Comparison of ENCODE assay signal across 28 cellular contexts in the genomic region with DNA sequence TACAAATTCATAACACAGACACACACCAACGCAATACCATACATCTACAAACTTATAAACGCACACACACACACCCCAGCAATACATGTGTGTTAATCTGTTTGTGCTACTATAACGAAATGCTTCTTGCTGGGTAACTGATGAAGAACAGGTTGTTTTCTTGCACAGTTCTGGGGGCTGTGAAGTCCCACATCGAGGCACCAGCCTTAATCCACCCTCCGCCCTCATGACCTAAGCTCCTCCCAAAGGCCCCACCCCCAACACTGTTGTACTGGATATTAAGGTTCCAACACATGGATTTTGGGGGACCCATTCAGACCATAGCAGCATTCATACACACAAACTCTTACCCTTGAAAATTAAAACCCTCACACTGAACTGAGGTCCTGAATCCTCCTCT.
"Had no signal": no experiment of that assay in that cellular context is flagged by ENCODE, and none has a peak within 500 bp of the region (broad histone marks: within the 10 kb centered on the region; RNA-seq: fewer than 3 reads in every experiment).

No MANE protein-coding gene starts in this region.

- H2AFZ ChIP-seq: parathyroid adenoma had no signal

- H3K4me1 Mint-ChIP-seq: stimulated activated naive CD8-positive, alpha-beta T cell treated with anti-CD3 and anti-CD28 coated beads, Interleukin-15, amount 100 ng/mL, for 72 hours had no signal

- H3K9ac ChIP-seq: parathyroid adenoma had no signal

- H3K27ac Mint-ChIP-seq: natural killer cell; nephron; progenitor cell of endocrine pancreas; stimulated activated memory B cell treated with anti-CD40 and anti-IgM and Interleukin-4, amounts not matched to agents 10 μg/mL and 1 μg/mL and 100 μg/mL, for 72 hours; stimulated activated naive CD8-positive, alpha-beta T cell treated with anti-CD3 and anti-CD28 coated beads, Interleukin-15, amount 100 ng/mL, for 72 hours had no signal

- H3K4me3 Mint-ChIP-seq: naive thymus-derived CD4-positive, alpha-beta T cell; natural killer cell; nephron; stimulated activated memory B cell treated with anti-CD40 and anti-IgM and Interleukin-4, amounts not matched to agents 10 μg/mL and 1 μg/mL and 100 μg/mL, for 72 hours; stimulated activated naive CD8-positive, alpha-beta T cell treated with anti-CD3 and anti-CD28 coated beads, Interleukin-15, amount 100 ng/mL, for 72 hours had no signal

- H3K9me3 ChIP-seq: ovary, psoas muscle, thoracic aorta, thyroid gland, tibial nerve, upper lobe of left lung, vagina had no signal

- H3K27me3 ChIP-seq: ovary, thyroid gland, upper lobe of left lung, vagina had no signal

- H3K36me3 ChIP-seq: ovary, thoracic aorta, thyroid gland, tibial nerve, upper lobe of left lung, vagina had no signal

- ATAC-seq: naive thymus-derived CD4-positive, alpha-beta T cell; natural killer cell; psoas muscle; right cardiac atrium; sciatic nerve; stimulated activated memory B cell treated with anti-CD40 and anti-IgM and Interleukin-4, amounts not matched to agents 10 μg/mL and 1 μg/mL and 100 μg/mL, for 72 hours; stimulated activated naive CD8-positive, alpha-beta T cell treated with anti-CD3 and anti-CD28 coated beads, Interleukin-15, Interleukin-2, amounts not matched to agents 100 U/mL and 50 U/mL, for 24 hours had no signal

- H3K79me2 ChIP-seq: parathyroid adenoma had no signal

- DNase-seq: naive thymus-derived CD4-positive, alpha-beta T cell; natural killer cell; occipital lobe; psoas muscle; spleen; stimulated activated CD4-positive, alpha-beta T cell treated with anti-CD3 and anti-CD28 coated beads, Interleukin-12 subunit alpha, Interleukin-12 subunit beta, amount 100 ng/mL, for 4 hours; stimulated activated CD4-positive, alpha-beta T cell treated with anti-CD3 and anti-CD28 coated beads, Interleukin-1b, Interleukin-23, amount 100 ng/mL, for 48 hours; stimulated activated CD4-positive, alpha-beta T cell treated with anti-CD3 and anti-CD28 coated beads, Interleukin-4, amount 100 ng/mL, for 1 hour; stimulated activated CD4-positive, alpha-beta T cell treated with anti-CD3 and anti-CD28 coated beads, Interleukin-4, amount 100 ng/mL, for 4 hours; stimulated activated CD8-positive, alpha-beta memory T cell treated with anti-CD3 and anti-CD28 coated beads, Interleukin-4, amount 100 ng/mL, for 48 hours; stimulated activated naive CD4-positive, alpha-beta T cell; stimulated activated naive CD8-positive, alpha-beta T cell treated with anti-CD3 and anti-CD28 coated beads, Interleukin-15, amount 100 ng/mL, for 72 hours; stimulated activated naive CD8-positive, alpha-beta T cell treated with anti-CD3 and anti-CD28 coated beads, Interleukin-15, Interleukin-2, amounts not matched to agents 100 U/mL and 50 U/mL, for 24 hours; thyroid gland; trophoblast cell had no signal

- H3K4me1 ChIP-seq: parathyroid adenoma had no signal

- H3K27me3 Mint-ChIP-seq: stimulated activated memory B cell treated with anti-CD40 and anti-IgM and Interleukin-4, amounts not matched to agents 10 μg/mL and 1 μg/mL and 100 μg/mL, for 72 hours; stimulated activated naive CD8-positive, alpha-beta T cell treated with anti-CD3 and anti-CD28 coated beads, Interleukin-15, amount 100 ng/mL, for 72 hours had no signal

- H3K9me3 Mint-ChIP-seq: natural killer cell; nephron; stimulated activated naive CD8-positive, alpha-beta T cell treated with anti-CD3 and anti-CD28 coated beads, Interleukin-15, amount 100 ng/mL, for 72 hours had no signal

- H3K36me3 Mint-ChIP-seq: natural killer cell had no signal

- H3K4me2 ChIP-seq: smooth muscle cell had no signal

- H3K4me3 ChIP-seq: ovary, psoas muscle, skin epidermis, smooth muscle cell, thoracic aorta, thyroid gland, tibial nerve, upper lobe of left lung, vagina had no signal

- H3K27ac ChIP-seq: ovary, parathyroid adenoma, psoas muscle, skin epidermis, thoracic aorta, thyroid gland, tibial nerve, vagina had no signal
